8 cellular contexts compared by ENCODE assay signal in the genomic region with DNA sequence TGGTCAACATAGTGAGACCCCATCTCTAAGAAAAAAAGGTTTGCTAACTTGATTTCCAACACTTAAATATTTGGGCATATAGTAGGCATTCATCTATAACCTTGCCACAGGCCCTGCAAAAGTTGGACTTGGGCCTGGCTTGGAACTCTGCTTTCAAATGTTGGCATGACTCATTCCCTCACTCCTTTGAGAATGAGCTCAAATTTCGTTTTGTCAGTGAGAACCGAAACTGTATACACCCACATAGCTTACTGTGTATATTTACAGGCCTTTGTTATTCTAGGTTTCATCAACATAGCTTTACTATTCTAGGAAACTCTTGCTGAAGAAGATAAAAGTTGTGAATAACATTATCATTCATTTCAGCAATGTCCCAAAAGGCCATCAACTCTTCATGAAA.
A peak's percentile ranks its signal among the peaks of the same experiment; 100 is the strongest.
DNase-seq lines count a peak whose midpoint lies in the region; ATAC-seq and FAIRE-seq lines count a peak whose summit lies in the region.

No MANE protein-coding gene starts in this region.

- H3K36me3 ChIP-seq in esophagus (ENCODE audit: control insufficient read depth in 2 of 2, insufficient read depth in 2 of 2, low read length in 1 of 2) = no peaks in the 10 kb centered on the region

- no peaks in the 10 kb centered on the region for H3K4me1 ChIP-seq in esophagus (ENCODE audit: control insufficient read depth in 2 of 2, insufficient read depth in 2 of 2, low read length in 1 of 2)

- H3K27me3 ChIP-seq in esophagus (ENCODE audit: control insufficient read depth in 1 of 2, insufficient read depth in 2 of 2, low read length in 2 of 2) = no peaks in the 10 kb centered on the region

- no peak overlapping the region for H3K4me3 ChIP-seq in esophagus (ENCODE audit: low read depth in 1 of 2, low read length in 2 of 2)

- H3K27ac ChIP-seq in esophagus (ENCODE audit: low read depth in 2 of 2, low read length in 1 of 2) = peak overlapping the region; percentile 30 to 56

- H3K9me3 ChIP-seq in esophagus (ENCODE audit: control insufficient read depth in 2 of 2, insufficient read depth in 1 of 2, low read depth in 1 of 2, low read length in 1 of 2) = no peaks in the 10 kb centered on the region

- peak; percentile 100 for ATAC-seq in GM18508 (IDR thresholded peaks at IDR 0.05; ENCODE audit: insufficient read depth, unreplicated experiment)
- ATAC-seq in GM21723 (IDR thresholded peaks at IDR 0.05; ENCODE audit: unreplicated experiment) = peak; percentile 100

- WGBS in esophagus, 2 donors = 12 to 21% methylated on average over 2 of the region's 2 CpGs

- peak; percentile 52 for DNase-seq in HTR-8/SVneo (ENCODE audit: insufficient read length, low spot score)
- no peak for DNase-seq in OCI-M2 (lab: John Stamatoyannopoulos, UW; ENCODE audit: unreplicated experiment)
- no peak for DNase-seq in GDM1 (lab: John Stamatoyannopoulos, UW)
- DNase-seq in inferior parietal cortex (ENCODE audit: extremely low spot score) = no peak
- no peak for DNase-seq in NCI-H345 (lab: John Stamatoyannopoulos, UW)

- FAIRE-seq in HTR-8/SVneo (lab: Jason Lieb, UNC) = peak; percentile 23
